23 cellular contexts compared by ENCODE assay signal in genomic region chr11:73654482-73655021, GRCh38. TPM values are rescaled to one million over a fixed set of nuclear protein-coding genes. Genes with fewer than 3 reads are reported as not detected.
DNase-seq lines count a peak whose midpoint lies in the region; ATAC-seq and TF ChIP-seq lines count a peak whose summit lies in the region.
"Had no signal": no experiment of that assay in that cellular context is flagged by ENCODE, and none has a peak within 500 bp of the region (broad histone marks: within the 10 kb centered on the region; RNA-seq: fewer than 3 reads in every experiment).

No MANE protein-coding gene starts in this region.

- peak overlapping the region; percentile 35 for H3K27ac Mint-ChIP-seq in activated T-helper 17 cell treated with anti-CD3 and anti-CD28 coated beads, Interleukin-2, amount 50 U/mL, for 72 hours
- H3K27ac Mint-ChIP-seq: CD4-positive, alpha-beta T cell had no signal

- H3K4me3 ChIP-seq in right lobe of liver (no peak overlapping the region), upper lobe of right lung (no peak overlapping the region), body of pancreas (no peak overlapping the region)
- H3K4me3 ChIP-seq: A549; BLaER1 treated with 17β-estradiol and CSF1 and Interleukin-3, amounts not matched to agents 10 nM and 100 nM had no signal

- no peak for TF ChIP-seq CTCF in right lobe of liver (IDR thresholded peaks at IDR 0.05)
- no peak for TF ChIP-seq CTCF in upper lobe of right lung (IDR thresholded peaks at IDR 0.05)
- TF ChIP-seq CTCF in body of pancreas (IDR thresholded peaks at IDR 0.05): no peak

- TF ChIP-seq POLR2A in right lobe of liver (IDR thresholded peaks at IDR 0.05): no peak
- no peak for TF ChIP-seq POLR2A in body of pancreas (IDR thresholded peaks at IDR 0.05)

- H3K9me3 ChIP-seq in right lobe of liver: no peaks in the 10 kb centered on the region
- no peaks in the 10 kb centered on the region for H3K9me3 ChIP-seq in upper lobe of right lung
- no peaks in the 10 kb centered on the region for H3K9me3 ChIP-seq in body of pancreas
- H3K9me3 ChIP-seq: A549; BLaER1 treated with 17β-estradiol and CSF1 and Interleukin-3, amounts not matched to agents 10 nM and 100 nM; SK-N-SH had no signal

- no peaks in the 10 kb centered on the region for H3K9me3 Mint-ChIP-seq in activated T-helper 17 cell treated with anti-CD3 and anti-CD28 coated beads, Interleukin-2, amount 50 U/mL, for 72 hours
- H3K9me3 Mint-ChIP-seq: CD4-positive, alpha-beta T cell had no signal

- DNase-seq in right lobe of liver: peak in 1 of 3 donors; percentile 37
- DNase-seq in upper lobe of right lung: peak; percentile 31
- DNase-seq in ecto neural progenitor cell (ENCODE audit: low spot score): no peak
- no peak for DNase-seq in activated T-cell treated with anti-CD3 and anti-CD28 coated beads, Interleukin-2, amount 50 U/mL, for 48 hours
- no peak for DNase-seq in body of pancreas
- DNase-seq: AML-193; CD4-positive, alpha-beta T cell; COR-L47; DMS79 treated with DMSO at 0.1 percent for 48 hours; GF-D8; Karpas-422; NCI-H1092 treated with DMSO at 0.1 percent for 48 hours; NCI-H1436; NCI-H187; NCI-H446; NCI-H524 treated with DMSO at 0.1 percent for 48 hours; NCI-H774; SK-N-SH had no signal

- no peak overlapping the region for H3K4me3 Mint-ChIP-seq in activated T-helper 17 cell treated with anti-CD3 and anti-CD28 coated beads, Interleukin-2, amount 50 U/mL, for 72 hours
- H3K4me3 Mint-ChIP-seq: CD4-positive, alpha-beta T cell had no signal

- H3K4me1 ChIP-seq in right lobe of liver (peaks cover 0 to 7% (median 0%) of the 10 kb centered on the region in 4 donors), upper lobe of right lung (no peaks in the 10 kb centered on the region), body of pancreas (peaks cover 11% of the 10 kb centered on the region)
- H3K4me1 ChIP-seq: A549; BLaER1 treated with 17β-estradiol and CSF1 and Interleukin-3, amounts not matched to agents 10 nM and 100 nM had no signal

- intact Hi-C loops in right lobe of liver (cut with DNase I): loop anchor here in 1 of 2 donors (10.0 kb wide), 1 partner anchor 250 kb away; no protein-coding TSS in a partner anchor
- intact Hi-C loops in upper lobe of right lung (cut with DNase I): no loop called here
- intact Hi-C loops in body of pancreas (cut with DNase I): no loop called here

- H3K4me1 Mint-ChIP-seq in activated T-helper 17 cell treated with anti-CD3 and anti-CD28 coated beads, Interleukin-2, amount 50 U/mL, for 72 hours: no peaks in the 10 kb centered on the region

- WGBS in right lobe of liver (ENCODE audit: insufficient coverage, low coverage, low lambda C conversion rate, missing lambda C conversion rate): 39% methylated on average over 5 of the region's 7 CpGs
- WGBS in body of pancreas, 2 donors: 86 to 92% methylated on average over 7 of the region's 7 CpGs

- no peaks in the 10 kb centered on the region for H3K36me3 ChIP-seq in right lobe of liver
- no peaks in the 10 kb centered on the region for H3K36me3 ChIP-seq in upper lobe of right lung
- no peaks in the 10 kb centered on the region for H3K36me3 ChIP-seq in body of pancreas (replicated peaks in 1 of 2; ENCODE audit: insufficient read depth in 1 of 2, low read depth in 2 of 2)
- H3K36me3 ChIP-seq: BLaER1 treated with 17β-estradiol and CSF1 and Interleukin-3, amounts not matched to agents 10 nM and 100 nM had no signal

- H3K27me3 Mint-ChIP-seq in activated T-helper 17 cell treated with anti-CD3 and anti-CD28 coated beads, Interleukin-2, amount 50 U/mL, for 72 hours: no peaks in the 10 kb centered on the region
- H3K27me3 Mint-ChIP-seq: CD4-positive, alpha-beta T cell had no signal

- peak overlapping the region; percentile 58 for H3K27ac ChIP-seq in cingulate gyrus (ENCODE audit: low read depth, low read length)
- no peak overlapping the region for H3K27ac ChIP-seq in right lobe of liver
- H3K27ac ChIP-seq in upper lobe of right lung: no peak overlapping the region
- no peak overlapping the region for H3K27ac ChIP-seq in body of pancreas
- H3K27ac ChIP-seq: A549; BLaER1 treated with 17β-estradiol and CSF1 and Interleukin-3, amounts not matched to agents 10 nM and 100 nM had no signal

- H3K27me3 ChIP-seq in right lobe of liver (no peaks in the 10 kb centered on the region), upper lobe of right lung (no peaks in the 10 kb centered on the region), body of pancreas (no peaks in the 10 kb centered on the region)
- H3K27me3 ChIP-seq: BLaER1 treated with 17β-estradiol and CSF1 and Interleukin-3, amounts not matched to agents 10 nM and 100 nM had no signal

- no peak for ATAC-seq in activated T-helper 17 cell treated with anti-CD3 and anti-CD28 coated beads, Interleukin-2, amount 50 U/mL, for 72 hours (replicated peaks)
- ATAC-seq in right lobe of liver (peak; percentile 36 to 95 (median 80)), upper lobe of right lung (no peak), body of pancreas (no peak)
- ATAC-seq: A549, HCT116 had no signal

- H3K36me3 Mint-ChIP-seq in activated T-helper 17 cell treated with anti-CD3 and anti-CD28 coated beads, Interleukin-2, amount 50 U/mL, for 72 hours (ENCODE audit: low read depth): no peaks in the 10 kb centered on the region

RNA-seq across cellular contexts. Expression of gene PLEKHB1, which starts 8.2 kb away (rescaled TPM):
- 10 to 100 TPM in 1 of 2 donors, 1 to 10 TPM in 1; 9.7 to 11.9 TPM for total RNA-seq in activated T-helper 17 cell treated with anti-CD3 and anti-CD28 coated beads, Interleukin-2, amount 50 U/mL, for 72 hours
- total RNA-seq in right lobe of liver: 1 to 10 TPM in 3 of 6 experiments, under 1 TPM in 3; 0.42 to 2.1 (median 0.96) TPM
- 30.5 TPM for total RNA-seq in upper lobe of right lung
- 10 to 100 TPM; 22.4 to 42.5 TPM for total RNA-seq in body of pancreas

RNA-seq across cellular contexts. Expression of gene FAM168A, which starts 56.6 kb away (rescaled TPM):
- 10 to 100 TPM; 16.0 to 33.2 TPM for total RNA-seq in activated T-helper 17 cell treated with anti-CD3 and anti-CD28 coated beads, Interleukin-2, amount 50 U/mL, for 72 hours
- total RNA-seq in right lobe of liver (10 to 100 TPM; 13.0 to 21.5 (median 15.9) TPM), upper lobe of right lung (30.7 TPM), body of pancreas (10 to 100 TPM in 1 of 2 donors, 1 to 10 TPM in 1; 8.9 to 14.0 TPM)

Comparison
In these comparisons a context has a peak if more than half of its experiments do, and no peak if none do; other contexts are left out.
1. ATAC-seq: peak in right lobe of liver (4 of 4); none in activated T-helper 17 cell treated with anti-CD3 and anti-CD28 coated beads, Interleukin-2, amount 50 U/mL, for 72 hours (single experiment), upper lobe of right lung (single experiment) and body of pancreas (single experiment).